1 cellular context compared by ENCODE assay signal in genomic region chr6:119078449-119079287, GRCh38.
TF ChIP-seq lines count a peak whose summit lies in the region.

TSS of gene FAM184A (minus strand) at chr6:119078664. CDS start at chr6:119078299, 365 bp downstream.

TF ChIP-seq in A549, 52 proteins besides CTCF, POLR2A, EP300 and RAD21 (continued from another document):
- TF ChIP-seq E2F6 (IDR thresholded peaks at IDR 0.05; ENCODE audit: borderline replicate concordance, low read depth) (peak; percentile 29; the same call in 1 of the 2 replicates), TFCP2L1 (CRISPR knock-in tag; IDR thresholded peaks at IDR 0.05) (no peak), PHF8 (IDR thresholded peaks at IDR 0.05; ENCODE audit: borderline replicate concordance, low read depth) (no peak), ELK1 (IDR thresholded peaks at IDR 0.05; ENCODE audit: low read depth, low read length) (no peak), BCL3 (IDR thresholded peaks at IDR 0.05) (no peak), FOSL2 (IDR thresholded peaks at IDR 0.05) (no peak), FOSL2 (CRISPR knock-in tag; IDR thresholded peaks at IDR 0.05) (no peak), MAX (IDR thresholded peaks at IDR 0.05) (peak; percentile 28; the same call in 1 of the 2 replicates), GATA3 (IDR thresholded peaks at IDR 0.05; ENCODE audit: borderline replicate concordance) (no peak), FOSB (CRISPR knock-in tag; IDR thresholded peaks at IDR 0.05) (no peak), JUN (IDR thresholded peaks at IDR 0.05) (no peak), HMGXB4 (CRISPR knock-in tag; IDR thresholded peaks at IDR 0.05; ENCODE audit: borderline replicate concordance) (no peak), RARB (CRISPR knock-in tag; IDR thresholded peaks at IDR 0.05) (no peak), ZFP36 (IDR thresholded peaks at IDR 0.05; ENCODE audit: borderline replicate concordance, partially characterized antibody) (no peak), MAZ (IDR thresholded peaks at IDR 0.05; ENCODE audit: borderline replicate concordance, low read depth, low read length) (no peak), FOXS1 (CRISPR knock-in tag; IDR thresholded peaks at IDR 0.05) (no peak), EHF (CRISPR knock-in tag; IDR thresholded peaks at IDR 0.05) (no peak), TP53 (CRISPR knock-in tag; IDR thresholded peaks at IDR 0.05) (no peak), ZC3H11A (IDR thresholded peaks at IDR 0.05) (no peak), HOXB5 (CRISPR knock-in tag; IDR thresholded peaks at IDR 0.05) (no peak), ZNF302 (CRISPR knock-in tag; IDR thresholded peaks at IDR 0.05) (no peak), RNF2 (IDR thresholded peaks at IDR 0.05; ENCODE audit: borderline replicate concordance, low read depth) (no peak), HOXB13 (CRISPR knock-in tag; IDR thresholded peaks at IDR 0.05; ENCODE audit: low read depth) (no peak)
TF ChIP-seq in A549: peak in this region for 3.
